ENCODE assay signal across 8 cellular contexts in the genomic region with DNA sequence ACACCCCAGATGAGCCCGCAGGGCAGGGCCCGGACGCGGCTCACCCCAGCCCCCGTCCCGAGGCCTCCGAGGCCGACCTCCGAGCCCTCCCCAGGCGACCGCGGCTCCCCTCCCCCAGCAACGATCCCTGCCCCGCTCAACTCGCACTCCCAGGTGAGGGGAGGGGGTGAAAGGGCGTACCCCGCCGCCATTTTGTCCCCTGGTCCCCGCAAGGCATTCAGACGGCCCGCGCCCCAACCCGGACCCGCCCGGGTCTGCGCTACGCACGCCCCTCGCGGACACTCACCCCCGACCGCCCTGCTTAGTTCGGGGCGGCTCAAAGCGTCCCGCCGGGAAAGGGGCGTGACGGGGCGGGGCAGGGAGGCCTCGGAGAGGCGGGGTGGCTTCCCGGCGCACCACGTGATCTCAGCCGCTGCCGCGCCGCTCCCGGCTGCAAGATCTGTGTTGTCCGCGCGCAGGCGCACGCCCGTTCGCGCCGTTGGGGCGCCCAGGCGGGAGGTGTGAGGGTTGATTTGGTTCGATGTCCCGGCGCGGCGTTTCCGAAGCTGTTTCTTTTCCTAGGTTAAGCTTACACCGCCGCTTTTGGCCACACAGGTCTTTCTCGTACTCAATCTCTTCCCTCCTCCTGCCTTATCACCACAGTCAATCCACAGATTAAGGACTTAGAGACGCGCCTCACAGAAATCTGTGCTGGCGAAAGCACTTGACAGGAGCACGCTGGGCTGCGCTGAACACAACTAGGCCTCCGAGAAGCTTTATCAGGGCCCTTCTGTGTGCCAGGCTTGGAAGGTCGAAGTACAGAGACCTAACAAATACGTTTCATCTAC. TPM values are rescaled to one million over a fixed set of nuclear protein-coding genes. Genes with fewer than 3 reads are reported as not detected.
A peak's percentile ranks its signal among the peaks of the same experiment; 100 is the strongest.
DNase-seq lines count a peak whose midpoint lies in the region; ATAC-seq, FAIRE-seq and TF ChIP-seq lines count a peak whose summit lies in the region.

Gene SCAPER, minus strand, starts transcription at position 328 of the 827 bp plus-strand sequence. CDS start 21,523 bp downstream, outside the sequence.

- H3K9ac ChIP-seq in BLaER1: peak within 1 kb of the TSS; percentile 89
- peak within 1 kb of the TSS; percentile 70 for H3K9ac ChIP-seq in HepG2 (ENCODE audit: insufficient read depth, low read depth, low read length)

- intact Hi-C loops in dendritic cell treated with granulocyte-macrophage colony-stimulating factor and Interleukin-4, amounts not matched to agents 40 ng/mL and 50 ng/mL, for 4 days (cut with micrococcal nuclease): loop anchor here (2.0 kb wide), 1 partner anchor 26 kb away; the partner anchor contains the start of gene RCN2
- intact Hi-C loops in HepG2 (cut with micrococcal nuclease; ENCODE audit: unreplicated experiment): no loop called here

- no peaks in the 10 kb centered on the region for H3K9me3 Mint-ChIP-seq in dendritic cell treated with granulocyte-macrophage colony-stimulating factor and Interleukin-4, amounts not matched to agents 40 ng/mL and 50 ng/mL, for 4 days

- TF ChIP-seq CTCF in HepG2 (CRISPR knock-in tag; IDR thresholded peaks at IDR 0.05): peak; percentile 4; the same call in 1 of the 2 replicates

- peak within 1 kb of the TSS; percentile 98 for H2AFZ ChIP-seq in HepG2 (ENCODE audit: low read length)

- H3K36me3 ChIP-seq in BLaER1 (no peaks in the 10 kb centered on the region), HepG2 (replicated peaks in 1 of 2; ENCODE audit: control insufficient read depth in 1 of 2, insufficient read depth in 2 of 2, low read length in 2 of 2) (no peaks in the 10 kb centered on the region)

- H3K4me2 ChIP-seq in BLaER1 (peak within 1 kb of the TSS; percentile 99), HepG2 (ENCODE audit: low read depth, low read length) (peak within 1 kb of the TSS; percentile 98)

- H4K20me1 ChIP-seq in BLaER1: no peaks in the 10 kb centered on the region
- H4K20me1 ChIP-seq in HepG2 (ENCODE audit: insufficient read depth, low read length): no peaks in the 10 kb centered on the region

- peaks cover 6% of the 10 kb centered on the region for H3K36me3 Mint-ChIP-seq in dendritic cell treated with granulocyte-macrophage colony-stimulating factor and Interleukin-4, amounts not matched to agents 40 ng/mL and 50 ng/mL, for 4 days (ENCODE audit: low read depth)

- peaks cover 5% of the 10 kb centered on the region for H3K27me3 Mint-ChIP-seq in dendritic cell treated with granulocyte-macrophage colony-stimulating factor and Interleukin-4, amounts not matched to agents 40 ng/mL and 50 ng/mL, for 4 days

- H3K4me3 Mint-ChIP-seq in dendritic cell treated with granulocyte-macrophage colony-stimulating factor and Interleukin-4, amounts not matched to agents 40 ng/mL and 50 ng/mL, for 4 days: peak within 1 kb of the TSS; percentile 90

- CTCF ChIA-PET in HepG2 (lab: Yijun Ruan, JAX; ENCODE audit: low intra/inter-chr PET ratio, low total read pairs): no interaction called here

- FAIRE-seq in HepG2 (lab: Jason Lieb, UNC): peak; percentile 48

- peak in 1 of 2 experiments; percentile 63; a peak in 2 of 4 replicates for TF ChIP-seq POLR2A in HepG2 (IDR thresholded peaks at IDR 0.05; ENCODE audit: insufficient read depth in 1 of 2, low read depth in 2 of 2, low read length in 2 of 2)

- H3K79me2 ChIP-seq in HepG2 (ENCODE audit: insufficient read depth, low read length): peaks cover 4% of the 10 kb centered on the region

- no TSS peak for BruUV-seq in HepG2 (replicated peaks; lab: Mats Ljungman, UMichigan)

- peak within 1 kb of the TSS; percentile 85 for H3K27ac ChIP-seq in BLaER1
- H3K27ac ChIP-seq in HepG2 (ENCODE audit: extremely low read length, insufficient read depth, low read length): peak within 1 kb of the TSS; percentile 70

- POLR2A ChIA-PET in HepG2 (lab: Yijun Ruan, JAX): interaction anchor here (0.7 to 4.5 kb wide), 3 partner anchors 17 to 594 kb away, joined by 3 to 28 read pairs (median 5); partner anchors contain the start of genes ETFA and RCN2

- no peak; the same call in 1 of the 2 replicates for TF ChIP-seq RAD21 in HepG2 (CRISPR knock-in tag; IDR thresholded peaks at IDR 0.05)

- H3K4me3 ChIP-seq in BLaER1 (peak within 1 kb of the TSS; percentile 89), HepG2 (replicated peaks in 1 of 3; ENCODE audit: insufficient read depth in 1 of 3, low read depth in 2 of 3, low read length in 3 of 3) (peak within 1 kb of the TSS; percentile 61 to 81 (median 81))

- peak; percentile 90 for ATAC-seq in GM19324 (IDR thresholded peaks at IDR 0.05; ENCODE audit: low FRiP score, unreplicated experiment)
- ATAC-seq in HG03469 (IDR thresholded peaks at IDR 0.05; ENCODE audit: unreplicated experiment): peak; percentile 77
- peak; percentile 87 for ATAC-seq in HepG2

- in situ Hi-C loops in HepG2 (cut with HindIII; ENCODE audit: extremely low pct_ligation_motif_present, low pct_unique_long_range_greater_than_20kb): loop anchor here (10.0 kb wide), 1 partner anchor 130 kb away; no protein-coding TSS in a partner anchor

- peaks cover 42% of the 10 kb centered on the region for H3K4me1 Mint-ChIP-seq in dendritic cell treated with granulocyte-macrophage colony-stimulating factor and Interleukin-4, amounts not matched to agents 40 ng/mL and 50 ng/mL, for 4 days (ENCODE audit: low read depth)

- DNase-seq in NCI-H748 (lab: John Stamatoyannopoulos, UW; ENCODE audit: unreplicated experiment) (peak; percentile 89), HepG2 (ENCODE audit: low spot score) (peak; percentile 76)
- DNase-seq in activated CD4-positive, alpha-beta T cell treated with anti-CD3 and anti-CD28 coated beads, Interleukin-2, amount 50 U/mL, for 24 hours (ENCODE audit: low read depth in 1 of 2, low spot score in 1 of 2): peak; percentile 83 to 84
- DNase-seq in stimulated activated CD4-positive, alpha-beta T cell treated with anti-CD3 and anti-CD28 coated beads, Interleukin-2, amount 100 ng/mL, for 48 hours: peak; percentile 88 to 90

- H3K27me3 ChIP-seq in BLaER1 (no peaks in the 10 kb centered on the region), HepG2 (ENCODE audit: control insufficient read depth in 1 of 2, insufficient read depth in 2 of 2, low read length in 2 of 2) (no peaks in the 10 kb centered on the region)

- no peaks in the 10 kb centered on the region for H3K9me3 ChIP-seq in BLaER1
- no peaks in the 10 kb centered on the region for H3K9me3 ChIP-seq in HepG2 (ENCODE audit: low read length)

- H3K4me1 ChIP-seq in BLaER1 (peaks cover 30% of the 10 kb centered on the region), HepG2 (ENCODE audit: insufficient read depth, low read length) (peaks cover 43% of the 10 kb centered on the region)

- TF ChIP-seq EP300 in HepG2 (IDR thresholded peaks at IDR 0.05; ENCODE audit: low read depth in 2 of 2, low read length in 2 of 2): no peak
- no peak for TF ChIP-seq EP300 in HepG2 (CRISPR knock-in tag; IDR thresholded peaks at IDR 0.05; ENCODE audit: borderline replicate concordance)

- peak within 1 kb of the TSS; percentile 87 for H3K27ac Mint-ChIP-seq in dendritic cell treated with granulocyte-macrophage colony-stimulating factor and Interleukin-4, amounts not matched to agents 40 ng/mL and 50 ng/mL, for 4 days

- 0% methylated on average over 11 of the region's 78 CpGs for WGBS in HepG2 (ENCODE audit: low lambda C conversion rate)

TF ChIP-seq in HepG2, 621 proteins besides CTCF, POLR2A, EP300 and RAD21 (continues in another document):
- no peak for TF ChIP-seq RFX5 (IDR thresholded peaks at IDR 0.05; ENCODE audit: low read depth, low read length)
- TF ChIP-seq NFE2 (CRISPR knock-in tag; IDR thresholded peaks at IDR 0.05): no peak
- peak; percentile 95; the same call in 1 of the 2 replicates for TF ChIP-seq ZNF598 (CRISPR knock-in tag; IDR thresholded peaks at IDR 0.05; ENCODE audit: borderline replicate concordance)
- no peak for TF ChIP-seq SOX6 (IDR thresholded peaks at IDR 0.05)
- TF ChIP-seq SOX6 (CRISPR knock-in tag; IDR thresholded peaks at IDR 0.05): peak; percentile 66
- no peak for TF ChIP-seq RBM22 (optimal IDR thresholded peaks at IDR 0.05; ENCODE audit: low read length)
- TF ChIP-seq NFKBIZ (CRISPR knock-in tag; IDR thresholded peaks at IDR 0.05): no peak

RNA-seq across cellular contexts. Expression of gene SCAPER, which starts in this region (rescaled TPM):
- 7.6 and 10.5 TPM in 2 replicates for total RNA-seq in HepG2 (2016; rRNA removed; fragmentation: Illumina TruSeq; extraction: Trizol)
- 6.6 and 9.4 TPM in 2 replicates for total RNA-seq in HepG2 (2016; cell fraction: cytosol; rRNA removed; fragmentation: Illumina TruSeq; extraction: Trizol; ENCODE audit: low read depth)
- total RNA-seq in HepG2 (2016; cell fraction: insoluble cytoplasmic fraction; rRNA removed; fragmentation: Illumina TruSeq; extraction: Trizol): 8.7 and 9.2 TPM in 2 replicates
- 4.7 and 6.7 TPM in 2 replicates for total RNA-seq in HepG2 (2016; cell fraction: membrane; rRNA removed; fragmentation: Illumina TruSeq; extraction: Trizol)
- total RNA-seq in HepG2 (2016; cell fraction: nucleus; rRNA removed; fragmentation: Illumina TruSeq; extraction: Trizol): 25.1 and 30.0 TPM in 2 replicates
- 4.3 and 4.5 TPM in 2 replicates for polyA plus RNA-seq in HepG2 (2011; rRNA removed)
- 2.7 and 3.3 TPM in 2 replicates for polyA plus RNA-seq in HepG2 (2011; cell fraction: cytosol; rRNA removed)
- 2.9 and 6.5 TPM in 2 replicates for polyA plus RNA-seq in HepG2 (2011; cell fraction: nucleus; rRNA removed)
- polyA plus RNA-seq in HepG2 (2012): 6.4 and 7.5 TPM in 2 replicates
- polyA plus RNA-seq in HepG2 (2016; cell fraction: cytosol; fragmentation: Illumina TruSeq; extraction: Trizol; ENCODE audit: low read depth): 0.32 and 0.43 TPM in 2 replicates
- 6.7 and 7.6 TPM in 2 replicates for polyA plus RNA-seq in HepG2 (2016; cell fraction: insoluble cytoplasmic fraction; fragmentation: Illumina TruSeq; extraction: Trizol; ENCODE audit: low read depth)
- polyA plus RNA-seq in HepG2 (2016; cell fraction: membrane; fragmentation: Illumina TruSeq; extraction: Trizol; ENCODE audit: low read depth): 0.85 and 2.0 TPM in 2 replicates
- polyA plus RNA-seq in HepG2 (2016; cell fraction: nucleus; fragmentation: Illumina TruSeq; extraction: Trizol; ENCODE audit: insufficient read depth, low read depth): 6.0 and 6.4 TPM in 2 replicates
- 4.5 and 5.0 TPM in 2 replicates for polyA minus RNA-seq in HepG2 (2011; rRNA and poly(A)+ RNA removed; ENCODE audit: low replicate concordance)
- polyA minus RNA-seq in HepG2 (2011; cell fraction: cytosol; rRNA and poly(A)+ RNA removed): 5.5 and 6.4 TPM in 2 replicates
- 36.1 and 39.0 TPM in 2 replicates for polyA minus RNA-seq in HepG2 (2011; cell fraction: nucleus; rRNA and poly(A)+ RNA removed)

Comparison
In these comparisons a context has a peak if more than half of its experiments do, and no peak if none do; other contexts are left out.
1. Peak in every context shown above with its lines: DNase-seq, ATAC-seq, H3K4me3 ChIP-seq and H3K27ac ChIP-seq.